ENCODE assay signal across 2 cellular contexts in the genomic region with DNA sequence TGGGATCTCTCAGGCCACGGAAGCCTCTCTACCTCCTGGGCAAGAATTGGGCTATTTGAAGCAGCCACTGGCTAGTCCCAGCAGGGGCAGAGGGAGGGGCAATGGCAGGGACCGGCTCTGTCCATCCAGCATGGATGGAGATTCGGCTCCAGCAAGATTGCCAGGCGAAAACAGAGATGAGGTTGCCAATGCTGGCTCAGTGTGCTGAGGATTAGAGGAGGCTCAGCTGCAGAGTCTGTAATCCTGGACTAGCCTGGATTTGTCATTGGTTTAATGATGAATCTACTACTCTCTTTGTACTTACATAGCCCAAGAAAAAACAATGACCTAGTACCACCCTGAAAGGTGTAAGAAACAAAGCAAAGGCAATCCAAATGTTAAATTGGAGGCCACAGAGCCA.
TF ChIP-seq lines count a peak whose summit lies in the region.

No MANE protein-coding gene starts in this region.

TF ChIP-seq in SK-N-SH, 30 proteins besides CTCF, POLR2A, EP300 and RAD21 (continued from another document):
- TF ChIP-seq, protein P1, sequence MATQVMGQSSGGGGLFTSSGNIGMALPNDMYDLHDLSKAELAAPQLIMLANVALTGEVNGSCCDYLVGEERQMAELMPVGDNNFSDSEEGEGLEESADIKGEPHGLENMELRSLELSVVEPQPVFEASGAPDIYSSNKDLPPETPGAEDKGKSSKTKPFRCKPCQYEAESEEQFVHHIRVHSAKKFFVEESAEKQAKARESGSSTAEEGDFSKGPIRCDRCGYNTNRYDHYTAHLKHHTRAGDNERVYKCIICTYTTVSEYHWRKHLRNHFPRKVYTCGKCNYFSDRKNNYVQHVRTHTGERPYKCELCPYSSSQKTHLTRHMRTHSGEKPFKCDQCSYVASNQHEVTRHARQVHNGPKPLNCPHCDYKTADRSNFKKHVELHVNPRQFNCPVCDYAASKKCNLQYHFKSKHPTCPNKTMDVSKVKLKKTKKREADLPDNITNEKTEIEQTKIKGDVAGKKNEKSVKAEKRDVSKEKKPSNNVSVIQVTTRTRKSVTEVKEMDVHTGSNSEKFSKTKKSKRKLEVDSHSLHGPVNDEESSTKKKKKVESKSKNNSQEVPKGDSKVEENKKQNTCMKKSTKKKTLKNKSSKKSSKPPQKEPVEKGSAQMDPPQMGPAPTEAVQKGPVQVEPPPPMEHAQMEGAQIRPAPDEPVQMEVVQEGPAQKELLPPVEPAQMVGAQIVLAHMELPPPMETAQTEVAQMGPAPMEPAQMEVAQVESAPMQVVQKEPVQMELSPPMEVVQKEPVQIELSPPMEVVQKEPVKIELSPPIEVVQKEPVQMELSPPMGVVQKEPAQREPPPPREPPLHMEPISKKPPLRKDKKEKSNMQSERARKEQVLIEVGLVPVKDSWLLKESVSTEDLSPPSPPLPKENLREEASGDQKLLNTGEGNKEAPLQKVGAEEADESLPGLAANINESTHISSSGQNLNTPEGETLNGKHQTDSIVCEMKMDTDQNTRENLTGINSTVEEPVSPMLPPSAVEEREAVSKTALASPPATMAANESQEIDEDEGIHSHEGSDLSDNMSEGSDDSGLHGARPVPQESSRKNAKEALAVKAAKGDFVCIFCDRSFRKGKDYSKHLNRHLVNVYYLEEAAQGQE (IDR thresholded peaks at IDR 0.05; ENCODE audit: low read depth, low read length) = no peak
- TF ChIP-seq YY1 (IDR thresholded peaks at IDR 0.05; ENCODE audit: low read depth) (no peak), FOXM1 (IDR thresholded peaks at IDR 0.05; ENCODE audit: low read depth) (no peak), NRF1 (IDR thresholded peaks at IDR 0.05; ENCODE audit: low read depth, low read length) (no peak), SIN3A (IDR thresholded peaks at IDR 0.05; ENCODE audit: borderline replicate concordance, low read depth, low read length) (no peak), TCF12 (IDR thresholded peaks at IDR 0.05) (no peak), POLR2AphosphoS5 (IDR thresholded peaks at IDR 0.05; ENCODE audit: low read depth, low read length) (no peak)
- TF ChIP-seq, protein P2, sequence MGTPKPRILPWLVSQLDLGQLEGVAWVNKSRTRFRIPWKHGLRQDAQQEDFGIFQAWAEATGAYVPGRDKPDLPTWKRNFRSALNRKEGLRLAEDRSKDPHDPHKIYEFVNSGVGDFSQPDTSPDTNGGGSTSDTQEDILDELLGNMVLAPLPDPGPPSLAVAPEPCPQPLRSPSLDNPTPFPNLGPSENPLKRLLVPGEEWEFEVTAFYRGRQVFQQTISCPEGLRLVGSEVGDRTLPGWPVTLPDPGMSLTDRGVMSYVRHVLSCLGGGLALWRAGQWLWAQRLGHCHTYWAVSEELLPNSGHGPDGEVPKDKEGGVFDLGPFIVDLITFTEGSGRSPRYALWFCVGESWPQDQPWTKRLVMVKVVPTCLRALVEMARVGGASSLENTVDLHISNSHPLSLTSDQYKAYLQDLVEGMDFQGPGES (IDR thresholded peaks at IDR 0.05; ENCODE audit: low read depth, low read length) = no peak

TF ChIP-seq in SK-N-SH treated with all-trans-retinoic acid at 6 μM for 48 hours, 23 proteins besides CTCF, POLR2A, EP300 and RAD21 (continued from another document):
- TF ChIP-seq CREB5 (CRISPR knock-in tag; IDR thresholded peaks at IDR 0.05; ENCODE audit: low read depth) = no peak
- no peak for TF ChIP-seq CSDC2 (CRISPR knock-in tag; IDR thresholded peaks at IDR 0.05)
- TF ChIP-seq SNAI2 (CRISPR knock-in tag; IDR thresholded peaks at IDR 0.05) = no peak
- no peak for TF ChIP-seq ZFP30 (CRISPR knock-in tag; IDR thresholded peaks at IDR 0.05)
- no peak for TF ChIP-seq PPARA (CRISPR knock-in tag; IDR thresholded peaks at IDR 0.05; ENCODE audit: borderline replicate concordance)
- TF ChIP-seq ZFP3 (CRISPR knock-in tag; IDR thresholded peaks at IDR 0.05) = no peak
- no peak for TF ChIP-seq OSR1 (CRISPR knock-in tag; IDR thresholded peaks at IDR 0.05)
- TF ChIP-seq ISL1 (CRISPR knock-in tag; IDR thresholded peaks at IDR 0.05) = no peak
- no peak for TF ChIP-seq GLIS3 (CRISPR knock-in tag; IDR thresholded peaks at IDR 0.05)
- TF ChIP-seq, protein P3, sequence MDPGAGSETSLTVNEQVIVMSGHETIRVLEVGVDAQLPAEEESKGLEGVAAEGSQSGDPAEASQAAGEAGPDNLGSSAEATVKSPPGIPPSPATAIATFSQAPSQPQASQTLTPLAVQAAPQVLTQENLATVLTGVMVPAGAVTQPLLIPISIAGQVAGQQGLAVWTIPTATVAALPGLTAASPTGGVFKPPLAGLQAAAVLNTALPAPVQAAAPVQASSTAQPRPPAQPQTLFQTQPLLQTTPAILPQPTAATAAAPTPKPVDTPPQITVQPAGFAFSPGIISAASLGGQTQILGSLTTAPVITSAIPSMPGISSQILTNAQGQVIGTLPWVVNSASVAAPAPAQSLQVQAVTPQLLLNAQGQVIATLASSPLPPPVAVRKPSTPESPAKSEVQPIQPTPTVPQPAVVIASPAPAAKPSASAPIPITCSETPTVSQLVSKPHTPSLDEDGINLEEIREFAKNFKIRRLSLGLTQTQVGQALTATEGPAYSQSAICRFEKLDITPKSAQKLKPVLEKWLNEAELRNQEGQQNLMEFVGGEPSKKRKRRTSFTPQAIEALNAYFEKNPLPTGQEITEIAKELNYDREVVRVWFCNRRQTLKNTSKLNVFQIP (CRISPR knock-in tag; IDR thresholded peaks at IDR 0.05; ENCODE audit: borderline replicate concordance, low read depth) = no peak
- TF ChIP-seq, protein P4, sequence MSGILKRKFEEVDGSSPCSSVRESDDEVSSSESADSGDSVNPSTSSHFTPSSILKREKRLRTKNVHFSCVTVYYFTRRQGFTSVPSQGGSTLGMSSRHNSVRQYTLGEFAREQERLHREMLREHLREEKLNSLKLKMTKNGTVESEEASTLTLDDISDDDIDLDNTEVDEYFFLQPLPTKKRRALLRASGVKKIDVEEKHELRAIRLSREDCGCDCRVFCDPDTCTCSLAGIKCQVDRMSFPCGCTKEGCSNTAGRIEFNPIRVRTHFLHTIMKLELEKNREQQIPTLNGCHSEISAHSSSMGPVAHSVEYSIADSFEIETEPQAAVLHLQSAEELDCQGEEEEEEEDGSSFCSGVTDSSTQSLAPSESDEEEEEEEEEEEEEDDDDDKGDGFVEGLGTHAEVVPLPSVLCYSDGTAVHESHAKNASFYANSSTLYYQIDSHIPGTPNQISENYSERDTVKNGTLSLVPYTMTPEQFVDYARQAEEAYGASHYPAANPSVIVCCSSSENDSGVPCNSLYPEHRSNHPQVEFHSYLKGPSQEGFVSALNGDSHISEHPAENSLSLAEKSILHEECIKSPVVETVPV (CRISPR knock-in tag; IDR thresholded peaks at IDR 0.05) = no peak
- no peak for TF ChIP-seq ZNF565 (CRISPR knock-in tag; conservative IDR thresholded peaks at IDR 0.05; ENCODE audit: low read depth)
- TF ChIP-seq ARNTL (CRISPR knock-in tag; IDR thresholded peaks at IDR 0.05; ENCODE audit: borderline replicate concordance, low read depth) = no peak
- TF ChIP-seq TOX (CRISPR knock-in tag; IDR thresholded peaks at IDR 0.05; ENCODE audit: borderline replicate concordance) = no peak
